ENCODE assay signal across 16 cellular contexts in the genomic region with DNA sequence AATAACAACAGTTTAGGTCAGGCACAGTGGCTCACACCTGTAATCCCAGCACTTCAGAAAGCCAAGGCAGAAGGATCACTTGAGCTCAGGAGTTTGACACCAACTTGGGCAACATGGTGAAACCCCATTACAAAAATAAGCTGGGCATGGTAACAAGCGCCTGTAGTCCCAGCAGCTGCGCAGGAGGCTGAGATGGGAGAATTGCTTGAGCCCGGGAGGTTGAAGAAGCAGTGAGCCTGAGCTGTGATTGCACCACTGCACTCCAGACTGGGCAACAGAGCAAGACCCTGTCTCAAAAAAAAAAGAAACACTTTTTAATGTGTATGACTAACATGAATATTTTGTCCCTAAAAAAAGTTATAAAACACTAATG. TPM values are rescaled to one million over a fixed set of nuclear protein-coding genes. Genes with fewer than 3 reads are reported as not detected.
DNase-seq lines count a peak whose midpoint lies in the region; ATAC-seq and TF ChIP-seq lines count a peak whose summit lies in the region.
"Had no signal": no experiment of that assay in that cellular context is flagged by ENCODE, and none has a peak within 500 bp of the region (broad histone marks: within the 10 kb centered on the region; RNA-seq: fewer than 3 reads in every experiment).

No MANE protein-coding gene starts in this region.

- H3K4me3 ChIP-seq in OCI-LY7 (ENCODE audit: low read depth, low read length, poor library complexity, severe bottlenecking) (no peak overlapping the region), body of pancreas (no peak overlapping the region)

- H3K79me2 ChIP-seq in OCI-LY7 (ENCODE audit: insufficient read depth, low read depth, low read length) = no peaks in the 10 kb centered on the region; the same call in 1 of the 2 replicates

- H3K36me3 ChIP-seq in OCI-LY7 (ENCODE audit: insufficient read depth, low read length) = peaks cover 16% of the 10 kb centered on the region; the same call in 1 of the 2 replicates
- peaks cover 4 to 25% of the 10 kb centered on the region in 2 donors for H3K36me3 ChIP-seq in body of pancreas (replicated peaks in 1 of 2; ENCODE audit: insufficient read depth in 1 of 2, low read depth in 2 of 2)
- H3K36me3 ChIP-seq: BE2C had no signal

- CTCF ChIA-PET in OCI-LY7 (lab: Charles Lee; ENCODE audit: unreplicated experiment) = no interaction called here
- CTCF ChIA-PET in Calu3 (lab: Charles Lee) = no interaction called here

- TF ChIP-seq CTCF in OCI-LY7 (conservative IDR thresholded peaks at IDR 0.05; ENCODE audit: low read length) = no peak
- TF ChIP-seq CTCF in body of pancreas (IDR thresholded peaks at IDR 0.05) = no peak
- no peak for TF ChIP-seq CTCF in Calu3 (IDR thresholded peaks at IDR 0.05; ENCODE audit: unreplicated experiment)

- peak overlapping the region; percentile 27 for H3K27ac Mint-ChIP-seq in activated T-cell treated with anti-CD3 and anti-CD28 coated beads, Interleukin-2, amount 50 U/mL, for 72 hours
- peak overlapping the region; percentile 98 for H3K27ac Mint-ChIP-seq in stimulated activated memory B cell treated with anti-CD40 and anti-IgM and Interleukin-4, amounts not matched to agents 10 μg/mL and 1 μg/mL and 100 μg/mL, for 72 hours
- no peak overlapping the region for H3K27ac Mint-ChIP-seq in Calu3 (ENCODE audit: unreplicated experiment)

- H3K27me3 ChIP-seq in body of pancreas = no peaks in the 10 kb centered on the region
- H3K27me3 ChIP-seq: BE2C had no signal

- no peak overlapping the region for H3K4me3 Mint-ChIP-seq in activated T-cell treated with anti-CD3 and anti-CD28 coated beads, Interleukin-2, amount 50 U/mL, for 72 hours
- H3K4me3 Mint-ChIP-seq in stimulated activated memory B cell treated with anti-CD40 and anti-IgM and Interleukin-4, amounts not matched to agents 10 μg/mL and 1 μg/mL and 100 μg/mL, for 72 hours = no peak overlapping the region
- no peak overlapping the region for H3K4me3 Mint-ChIP-seq in Calu3 (ENCODE audit: low read depth, unreplicated experiment)
- H3K4me3 Mint-ChIP-seq: CD8-positive, alpha-beta T cell had no signal

- no TSS peak for BruUV-seq in OCI-LY7 (replicated peaks; lab: Mats Ljungman, UMichigan)
- no TSS peak for BruUV-seq in Calu3 (replicated peaks; lab: Mats Ljungman, UMichigan)

- H3K27me3 Mint-ChIP-seq in activated T-cell treated with anti-CD3 and anti-CD28 coated beads, Interleukin-2, amount 50 U/mL, for 72 hours (ENCODE audit: low read depth) = no peaks in the 10 kb centered on the region
- H3K27me3 Mint-ChIP-seq in stimulated activated memory B cell treated with anti-CD40 and anti-IgM and Interleukin-4, amounts not matched to agents 10 μg/mL and 1 μg/mL and 100 μg/mL, for 72 hours = no peaks in the 10 kb centered on the region
- H3K27me3 Mint-ChIP-seq in Calu3 (ENCODE audit: unreplicated experiment) = no peaks in the 10 kb centered on the region

- POLR2A ChIA-PET in OCI-LY7 (lab: Charles Lee) = interaction anchor here (2.6 to 4.5 kb wide), 3 partner anchors 13 to 54 kb away, joined by 11 to 34 read pairs (median 13); partner anchors contain the start of genes HPS4 and SRRD

- no peak for DNase-seq in activated T-cell treated with anti-CD3 and anti-CD28 coated beads, Interleukin-2, amount 50 U/mL, for 72 hours
- no peak for DNase-seq in activated T-cell treated with anti-CD3 and anti-CD28 coated beads, Interleukin-2, amount 50 U/mL, for 48 hours
- DNase-seq in OCI-LY7 (ENCODE audit: low spot score) (no peak), body of pancreas (no peak), Calu3 (no peak), left lobe of liver (ENCODE audit: low spot score) (no peak)
- DNase-seq: BE2C; CD8-positive, alpha-beta T cell; DMS53; NCI-H1105; NCI-H2081; NCI-H446 treated with DMSO at 0.1 percent for 48 hours; NCI-H748 treated with DMSO at 0.1 percent for 48 hours; SIG-M5 had no signal

- no peak for ATAC-seq in activated T-cell treated with anti-CD3 and anti-CD28 coated beads, Interleukin-2, amount 50 U/mL, for 72 hours (replicated peaks in 1 of 2)
- no peak for ATAC-seq in body of pancreas
- no peak for ATAC-seq in stimulated activated memory B cell treated with anti-CD40 and anti-IgM and Interleukin-4, amounts not matched to agents 10 μg/mL and 1 μg/mL and 100 μg/mL, for 72 hours
- ATAC-seq in GM21360 (IDR thresholded peaks at IDR 0.05; ENCODE audit: unreplicated experiment) = no peak
- no peak for ATAC-seq in left lobe of liver
- ATAC-seq: CD8-positive, alpha-beta T cell had no signal

- H2AFZ ChIP-seq in OCI-LY7 (ENCODE audit: low read length) = 0 out of 2 replicates have a peak overlapping the region, but pooled peaks have one; percentile 53

- peaks cover 21% of the 10 kb centered on the region for H3K4me1 Mint-ChIP-seq in activated T-cell treated with anti-CD3 and anti-CD28 coated beads, Interleukin-2, amount 50 U/mL, for 72 hours (ENCODE audit: low read depth)
- peaks cover 40% of the 10 kb centered on the region for H3K4me1 Mint-ChIP-seq in stimulated activated memory B cell treated with anti-CD40 and anti-IgM and Interleukin-4, amounts not matched to agents 10 μg/mL and 1 μg/mL and 100 μg/mL, for 72 hours
- no peaks in the 10 kb centered on the region for H3K4me1 Mint-ChIP-seq in Calu3 (ENCODE audit: low read depth, unreplicated experiment)

- peaks cover 1 to 4% of the 10 kb centered on the region in 2 donors for H3K36me3 Mint-ChIP-seq in activated T-cell treated with anti-CD3 and anti-CD28 coated beads, Interleukin-2, amount 50 U/mL, for 72 hours (ENCODE audit: insufficient read depth in 2 of 2)
- H3K36me3 Mint-ChIP-seq in stimulated activated memory B cell treated with anti-CD40 and anti-IgM and Interleukin-4, amounts not matched to agents 10 μg/mL and 1 μg/mL and 100 μg/mL, for 72 hours = peaks cover 24% of the 10 kb centered on the region
- H3K36me3 Mint-ChIP-seq in Calu3 (ENCODE audit: insufficient read depth, unreplicated experiment) = peaks cover 6% of the 10 kb centered on the region

- H3K9me3 ChIP-seq in OCI-LY7 (ENCODE audit: low read length) (no peaks in the 10 kb centered on the region), body of pancreas (no peaks in the 10 kb centered on the region)
- H3K9me3 ChIP-seq: BE2C had no signal

- peak overlapping the region; percentile 98 for H3K27ac ChIP-seq in OCI-LY7 (ENCODE audit: low read depth, low read length, poor library complexity, severe bottlenecking)
- peak overlapping the region in 3 of 4 donors; percentile 37 to 80 (median 42) for H3K27ac ChIP-seq in body of pancreas

- TF ChIP-seq POLR2A in body of pancreas (IDR thresholded peaks at IDR 0.05) = no peak

- H3K4me2 ChIP-seq in OCI-LY7 (ENCODE audit: low read length) = peak overlapping the region; percentile 86

- intact Hi-C loops in OCI-LY7 (cut with micrococcal nuclease; ENCODE audit: unreplicated experiment) = loop anchor here (5.0 kb wide), 1 partner anchor 41 kb away; no protein-coding TSS in a partner anchor
- intact Hi-C loops in body of pancreas (cut with DNase I) = no loop called here
- intact Hi-C loops in Calu3 (cut with micrococcal nuclease; ENCODE audit: unreplicated experiment) = no loop called here

- 90 to 94% methylated on average over 3 of the region's 3 CpGs for WGBS in body of pancreas, 2 donors

- H3K9me2 ChIP-seq in OCI-LY7 (ENCODE audit: insufficient read depth, low read length) = no peaks in the 10 kb centered on the region

- peaks cover 51% of the 10 kb centered on the region for H3K4me1 ChIP-seq in OCI-LY7 (ENCODE audit: insufficient read depth, low read length, poor library complexity, severe bottlenecking)
- peaks cover 49% of the 10 kb centered on the region for H3K4me1 ChIP-seq in body of pancreas
- H3K4me1 ChIP-seq: BE2C had no signal

- no peaks in the 10 kb centered on the region for H3K9me3 Mint-ChIP-seq in activated T-cell treated with anti-CD3 and anti-CD28 coated beads, Interleukin-2, amount 50 U/mL, for 72 hours
- H3K9me3 Mint-ChIP-seq in stimulated activated memory B cell treated with anti-CD40 and anti-IgM and Interleukin-4, amounts not matched to agents 10 μg/mL and 1 μg/mL and 100 μg/mL, for 72 hours = no peaks in the 10 kb centered on the region
- no peaks in the 10 kb centered on the region for H3K9me3 Mint-ChIP-seq in Calu3 (ENCODE audit: low read depth, unreplicated experiment)
- H3K9me3 Mint-ChIP-seq: CD8-positive, alpha-beta T cell had no signal

- H4K20me1 ChIP-seq in OCI-LY7 (ENCODE audit: insufficient read depth, low read length) = no peaks in the 10 kb centered on the region

RNA-seq across cellular contexts. Expression of gene TFIP11, which starts 24.5 kb away (rescaled TPM):
- total RNA-seq in activated T-cell treated with anti-CD3 and anti-CD28 coated beads, Interleukin-2, amount 50 U/mL, for 72 hours = 10 to 100 TPM; 47.0 to 62.5 TPM
- 39.6 and 45.2 TPM in 2 replicates for total RNA-seq in OCI-LY7 (2014; rRNA removed; shearing (Covaris generic))
- total RNA-seq in OCI-LY7 (2022) = 52.3 and 54.5 TPM in 2 replicates
- total RNA-seq in body of pancreas = 10 to 100 TPM; 26.2 to 32.3 TPM
- total RNA-seq in Calu3 (2022) = 39.8 and 40.8 TPM in 2 replicates
- 19.8 TPM for total RNA-seq in left lobe of liver

RNA-seq across cellular contexts. Expression of gene SRRD, which starts 53.1 kb away (rescaled TPM):
- 10 to 100 TPM; 13.5 to 20.0 TPM for total RNA-seq in activated T-cell treated with anti-CD3 and anti-CD28 coated beads, Interleukin-2, amount 50 U/mL, for 72 hours
- 20.7 and 23.1 TPM in 2 replicates for total RNA-seq in OCI-LY7 (2014; rRNA removed; shearing (Covaris generic))
- total RNA-seq in OCI-LY7 (2022) = 33.0 and 36.6 TPM in 2 replicates
- 1 to 10 TPM; 5.3 to 7.5 TPM for total RNA-seq in body of pancreas
- 22.8 and 25.6 TPM in 2 replicates for total RNA-seq in Calu3 (2022)
- 9.5 TPM for total RNA-seq in left lobe of liver

RNA-seq across cellular contexts. Expression of gene HPS4, which starts 53.2 kb away (rescaled TPM):
- total RNA-seq in activated T-cell treated with anti-CD3 and anti-CD28 coated beads, Interleukin-2, amount 50 U/mL, for 72 hours = 10 to 100 TPM; 50.5 to 62.2 TPM
- 64.8 and 77.4 TPM in 2 replicates for total RNA-seq in OCI-LY7 (2014; rRNA removed; shearing (Covaris generic))
- total RNA-seq in OCI-LY7 (2022) (89.6 and 107 TPM in 2 replicates), body of pancreas (10 to 100 TPM; 28.3 to 42.5 TPM), Calu3 (2022) (40.7 and 41.9 TPM in 2 replicates), left lobe of liver (13.2 TPM)

RNA-seq across cellular contexts. Expression of gene TPST2, which starts 53.2 kb away (rescaled TPM):
- total RNA-seq in activated T-cell treated with anti-CD3 and anti-CD28 coated beads, Interleukin-2, amount 50 U/mL, for 72 hours = 10 to 100 TPM; 19.0 to 23.2 TPM
- 19.1 and 19.9 TPM in 2 replicates for total RNA-seq in OCI-LY7 (2014; rRNA removed; shearing (Covaris generic))
- total RNA-seq in OCI-LY7 (2022) = 12.5 and 14.4 TPM in 2 replicates
- 100 to 1,000 TPM; 547 to 586 TPM for total RNA-seq in body of pancreas
- total RNA-seq in Calu3 (2022) = 11.4 and 11.8 TPM in 2 replicates
- 71.9 TPM for total RNA-seq in left lobe of liver
